Comparison of ENCODE assay signal across 8 cellular contexts in the genomic region with DNA sequence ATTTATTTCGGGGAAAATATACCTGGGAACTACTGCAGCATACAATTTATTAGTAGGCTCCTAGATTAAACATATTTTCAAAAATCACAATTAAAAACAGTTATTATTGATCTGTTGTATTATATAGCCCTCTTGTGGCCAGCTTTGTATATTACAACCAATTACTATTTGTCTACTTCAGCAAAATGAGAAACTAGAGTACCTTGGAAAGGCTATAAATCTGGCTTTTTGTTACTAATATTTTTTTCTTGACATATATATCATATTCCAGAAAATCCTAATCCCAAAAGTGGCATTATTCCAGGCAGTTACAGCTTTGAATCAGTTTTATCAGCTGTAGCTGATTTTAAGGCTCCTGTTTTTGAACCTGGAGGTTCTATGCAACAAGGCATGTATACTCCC.
A peak's percentile ranks its signal among the peaks of the same experiment; 100 is the strongest.
DNase-seq lines count a peak whose midpoint lies in the region; ATAC-seq, FAIRE-seq and TF ChIP-seq lines count a peak whose summit lies in the region.

No MANE protein-coding gene starts in this region.

- H4K20me1 ChIP-seq in PC-3 (ENCODE audit: low read length) = no peaks in the 10 kb centered on the region; the same call in 1 of the 2 replicates

- H3K27me3 ChIP-seq in PC-3 (ENCODE audit: low read length) = no peaks in the 10 kb centered on the region
- no peaks in the 10 kb centered on the region for H3K27me3 ChIP-seq in esophagus squamous epithelium
- H3K27me3 ChIP-seq in prostate gland (replicated peaks; ENCODE audit: insufficient read depth) = no peaks in the 10 kb centered on the region
- H3K27me3 ChIP-seq in WERI-Rb-1 (ENCODE audit: insufficient read depth, low read depth, severe bottlenecking) = no peaks in the 10 kb centered on the region

- no peaks in the 10 kb centered on the region for H3F3A ChIP-seq in PC-3 (ENCODE audit: low read length, unreplicated experiment)

- H3K27ac ChIP-seq in PC-3 (ENCODE audit: low read length) (no peak overlapping the region), esophagus squamous epithelium (no peak overlapping the region), prostate gland (no peak overlapping the region), WERI-Rb-1 (no peak overlapping the region)

- H2AFZ ChIP-seq in PC-3 (ENCODE audit: low read length) = no peak overlapping the region

- POLR2A ChIA-PET in PC-3 (lab: Charles Lee; ENCODE audit: unreplicated experiment) = no interaction called here

- no peaks in the 10 kb centered on the region for H3K9me2 ChIP-seq in PC-3 (replicated peaks; ENCODE audit: low read length)

- H3K9me3 ChIP-seq in PC-3 (ENCODE audit: low read length) (no peaks in the 10 kb centered on the region), esophagus squamous epithelium (no peaks in the 10 kb centered on the region), prostate gland (no peaks in the 10 kb centered on the region), WERI-Rb-1 (ENCODE audit: severe bottlenecking) (no peaks in the 10 kb centered on the region)

- WGBS in esophagus squamous epithelium, 2 donors = 32 to 50% methylated on average over 1 of the region's 1 CpG
- 64% methylated on average over 1 of the region's 1 CpG for WGBS in prostate gland

- no peak overlapping the region for H3K4me3 ChIP-seq in PC-3 (ENCODE audit: low read length)
- no peak overlapping the region for H3K4me3 ChIP-seq in esophagus squamous epithelium
- H3K4me3 ChIP-seq in prostate gland = no peak overlapping the region
- no peak overlapping the region for H3K4me3 ChIP-seq in WERI-Rb-1 (ENCODE audit: low read depth, low read length)

- H3K79me2 ChIP-seq in PC-3 (ENCODE audit: low read length) = no peaks in the 10 kb centered on the region

- H3K36me3 ChIP-seq in PC-3 (ENCODE audit: low read depth, low read length) (0 out of 2 replicates have a peak, but pooled peaks cover 10% of the 10 kb centered on the region), esophagus squamous epithelium (peaks cover 0 to 49% (median 5%) of the 10 kb centered on the region in 3 donors), prostate gland (no peaks in the 10 kb centered on the region), WERI-Rb-1 (peaks cover 17% of the 10 kb centered on the region)

- no peaks in the 10 kb centered on the region for H3K4me1 ChIP-seq in PC-3 (ENCODE audit: insufficient read depth, low read length)
- H3K4me1 ChIP-seq in esophagus squamous epithelium = no peaks in the 10 kb centered on the region
- no peaks in the 10 kb centered on the region for H3K4me1 ChIP-seq in prostate gland (replicated peaks)

- CTCF ChIA-PET in PC-3 (lab: Charles Lee) = interaction anchor here (0.9 kb wide), 1 partner anchor 476 kb away, joined by 3 read pairs; no protein-coding TSS in a partner anchor

- no TSS peak for BruUV-seq in PC-3 (replicated peaks; lab: Mats Ljungman, UMichigan)

- DNase-seq in CMK (ENCODE audit: low read depth) (peak; percentile 26), HTR-8/SVneo (ENCODE audit: insufficient read length, low spot score) (peak; percentile 20), PC-3 (peak; percentile 72), esophagus squamous epithelium (lab: John Stamatoyannopoulos, UW) (no peak), prostate gland (ENCODE audit: low spot score) (peak; percentile 13), WERI-Rb-1 (no peak)

- no peak for ATAC-seq in PC-3
- ATAC-seq in GM18520 (IDR thresholded peaks at IDR 0.05; ENCODE audit: unreplicated experiment) = no peak
- no peak for ATAC-seq in HG03457 (IDR thresholded peaks at IDR 0.05; ENCODE audit: unreplicated experiment)

- intact Hi-C loops in PC-3 (cut with micrococcal nuclease) (loop anchor here (1.0 to 2.0 kb wide), 2 partner anchors 104 to 476 kb away; partner anchors contain the start of gene METTL5), esophagus squamous epithelium (cut with DNase I) (loop anchor here (10.0 kb wide), 1 partner anchor 104 kb away; the partner anchor contains the start of genes METTL5 and UBR3), prostate gland (cut with DNase I) (loop anchor here (2.0 kb wide), 1 partner anchor 104 kb away; the partner anchor contains the start of gene METTL5)

- TF ChIP-seq POLR2A in esophagus squamous epithelium (IDR thresholded peaks at IDR 0.05) = no peak
- no peak for TF ChIP-seq POLR2A in prostate gland (IDR thresholded peaks at IDR 0.05)

- no peak overlapping the region for H3K9ac ChIP-seq in PC-3 (ENCODE audit: low read length)

- FAIRE-seq in HTR-8/SVneo (lab: Jason Lieb, UNC) = no peak

- no peak overlapping the region for H3K4me2 ChIP-seq in PC-3 (ENCODE audit: low read length)

- TF ChIP-seq CTCF in PC-3 (conservative IDR thresholded peaks at IDR 0.05; ENCODE audit: low read depth, low read length) (peak; percentile 83), esophagus squamous epithelium (IDR thresholded peaks at IDR 0.05) (peak; percentile 48 to 77 (median 71)), prostate gland (IDR thresholded peaks at IDR 0.05) (peak; percentile 38 to 73 (median 69)), WERI-Rb-1 (IDR thresholded peaks at IDR 0.05; ENCODE audit: low read depth, low read length) (no peak)

Comparison
In these comparisons a context has a peak if more than half of its experiments do, and no peak if none do; other contexts are left out.
1. DNase-seq: peak in CMK (single experiment), HTR-8/SVneo (single experiment), PC-3 (single experiment) and prostate gland (single experiment); none in esophagus squamous epithelium (single experiment) and WERI-Rb-1 (single experiment).